In genomic region chr5:17216176-17216973, GRCh38 we compare ENCODE assay signal across 8 cellular contexts. TPM values are rescaled to one million over a fixed set of nuclear protein-coding genes. Genes with fewer than 3 reads are reported as not detected.
DNase-seq lines count a peak whose midpoint lies in the region; ATAC-seq and TF ChIP-seq lines count a peak whose summit lies in the region.

No MANE protein-coding gene starts in this region.

- TF ChIP-seq CTCF in brain (conservative IDR thresholded peaks at IDR 0.05), result peak; percentile 98

- peaks cover 26% of the 10 kb centered on the region for H3K36me3 ChIP-seq in SK-N-MC (ENCODE audit: insufficient read depth, low read length)

- peak overlapping the region; percentile 97 for H3K4me3 ChIP-seq in SK-N-MC

- H3K4me3 Mint-ChIP-seq in brain, result peak overlapping the region; percentile 87 to 97 (median 93)

- no peaks in the 10 kb centered on the region for H3K9me3 ChIP-seq in SK-N-MC (ENCODE audit: low read depth, low read length)

- peak overlapping the region; percentile 75 for H3K9ac ChIP-seq in SK-N-MC (ENCODE audit: insufficient read length)

- H3K27ac Mint-ChIP-seq in brain, result peak overlapping the region; percentile 83 to 98 (median 97)

- peaks cover 0 to 5% (median 3%) of the 10 kb centered on the region in 5 experiments for H3K9me3 Mint-ChIP-seq in brain

- peaks cover 19% of the 10 kb centered on the region for H3K36me3 Mint-ChIP-seq in brain

- DNase-seq in activated effector memory CD4-positive, alpha-beta T cell treated with anti-CD3 and anti-CD28 coated beads, Interleukin-2, amount 50 U/mL, for 16 hours, result peak; percentile 74
- DNase-seq in activated effector memory CD4-positive, alpha-beta T cell treated with Interleukin-2 at 50 U/mL for 16 hours, result no peak
- DNase-seq in NCI-H1092 (lab: John Stamatoyannopoulos, UW), result peak; percentile 87
- peak; percentile 86 for DNase-seq in SK-N-MC (ENCODE audit: low read depth, low spot score)
- peak; percentile 59 for DNase-seq in iPS DF 19.7 (ENCODE audit: low read depth, low spot score)
- peak; percentile 71 for DNase-seq in renal cortical epithelial cell (ENCODE audit: low read depth)

- H3K27me3 Mint-ChIP-seq in brain, result peaks cover 5% of the 10 kb centered on the region

- peaks cover 67% of the 10 kb centered on the region for H3K4me1 Mint-ChIP-seq in brain

- ATAC-seq in HG02798 (IDR thresholded peaks at IDR 0.05; ENCODE audit: poor library complexity, unreplicated experiment), result peak; percentile 49

- peak overlapping the region; percentile 85 for H3K27ac ChIP-seq in SK-N-MC

RNA-seq across cellular contexts. Expression of gene BASP1, which starts 1.1 kb away (rescaled TPM):
- 358 TPM for polyA plus RNA-seq in brain (ENCODE audit: insufficient read depth, low read depth, low replicate concordance)
- 79.5 and 82.6 TPM in 2 replicates for total RNA-seq in renal cortical epithelial cell
